ENCODE assay signal across 13 cellular contexts in genomic region chr1:181140398-181140797, GRCh38. TPM values are rescaled to one million over a fixed set of nuclear protein-coding genes. Genes with fewer than 3 reads are reported as not detected.
DNase-seq lines count a peak whose midpoint lies in the region; ATAC-seq and TF ChIP-seq lines count a peak whose summit lies in the region.
"Had no signal": no experiment of that assay in that cellular context is flagged by ENCODE, and none has a peak within 500 bp of the region (broad histone marks: within the 10 kb centered on the region; RNA-seq: fewer than 3 reads in every experiment).

No MANE protein-coding gene starts in this region.

- TF ChIP-seq POLR2A in sigmoid colon (IDR thresholded peaks at IDR 0.05) = no peak

- DNase-seq in activated CD4-positive, CD25-positive, alpha-beta regulatory T cell treated with anti-CD3 and anti-CD28 coated beads, Interleukin-2, amount 50 U/mL, for 72 hours = no peak
- DNase-seq in activated naive CD8-positive, alpha-beta T cell treated with anti-CD3 and anti-CD28 coated beads, Interleukin-2, amount 50 U/mL, for 24 hours = no peak
- peak; percentile 10 for DNase-seq in sigmoid colon
- DNase-seq in NCI-H82 treated with DMSO at 0.1 percent for 48 hours (lab: John Stamatoyannopoulos, UW; ENCODE audit: unreplicated experiment) = no peak
- DNase-seq in GM13976 (ENCODE audit: low spot score) = no peak
- no peak for DNase-seq in epidermal melanocyte (ENCODE audit: insufficient read length, low spot score)
- DNase-seq: effector memory CD8-positive, alpha-beta T cell; heart left ventricle; Karpas-422; left ventricle myocardium superior; testis had no signal

- peak overlapping the region; percentile 46 for H3K4me3 Mint-ChIP-seq in activated naive CD8-positive, alpha-beta T cell treated with anti-CD3 and anti-CD28 coated beads, Interleukin-2, amount 50 U/mL, for 24 hours
- H3K4me3 Mint-ChIP-seq: effector memory CD8-positive, alpha-beta T cell had no signal

- peak overlapping the region; percentile 86 for H3K27ac Mint-ChIP-seq in activated naive CD8-positive, alpha-beta T cell treated with anti-CD3 and anti-CD28 coated beads, Interleukin-2, amount 50 U/mL, for 24 hours
- H3K27ac Mint-ChIP-seq: effector memory CD8-positive, alpha-beta T cell had no signal

- H3K79me2 ChIP-seq in Loucy (ENCODE audit: insufficient read depth, low read length) = no peaks in the 10 kb centered on the region

- no peaks in the 10 kb centered on the region for H3K9me3 ChIP-seq in Loucy (ENCODE audit: insufficient read depth, low read depth, low read length)
- H3K9me3 ChIP-seq in sigmoid colon = no peaks in the 10 kb centered on the region
- H3K9me3 ChIP-seq: heart left ventricle, testis had no signal

- no peaks in the 10 kb centered on the region for H3K36me3 ChIP-seq in Loucy (ENCODE audit: insufficient read depth, low read length)
- H3K36me3 ChIP-seq in sigmoid colon = no peaks in the 10 kb centered on the region
- H3K36me3 ChIP-seq: heart left ventricle had no signal

- intact Hi-C loops in sigmoid colon (cut with DNase I) = loop anchor here (5.0 to 10.0 kb wide), 5 partner anchors 33 to 626 kb away; partner anchors contain the start of gene XPR1

- peak; percentile 27 to 36 for ATAC-seq in activated CD4-positive, CD25-positive, alpha-beta regulatory T cell treated with anti-CD3 and anti-CD28 coated beads, Interleukin-2, amount 50 U/mL, for 24 hours
- peak; percentile 50 for ATAC-seq in activated naive CD8-positive, alpha-beta T cell treated with anti-CD3 and anti-CD28 coated beads, Interleukin-2, amount 50 U/mL, for 24 hours
- ATAC-seq: effector memory CD8-positive, alpha-beta T cell had no signal

- no peak overlapping the region for H3K27ac ChIP-seq in sigmoid colon
- H3K27ac ChIP-seq: testis had no signal

- H3K9ac ChIP-seq in Loucy (ENCODE audit: low read depth, low read length, poor library complexity, severe bottlenecking) = no peak overlapping the region

- no peaks in the 10 kb centered on the region for H4K20me1 ChIP-seq in Loucy (ENCODE audit: insufficient read depth, low read length, poor library complexity, severe bottlenecking)

- 75 to 82% methylated on average over 4 of the region's 4 CpGs for WGBS in sigmoid colon, 2 donors

- H3K36me3 Mint-ChIP-seq in activated naive CD8-positive, alpha-beta T cell treated with anti-CD3 and anti-CD28 coated beads, Interleukin-2, amount 50 U/mL, for 24 hours (ENCODE audit: low read depth) = no peaks in the 10 kb centered on the region

- TF ChIP-seq CTCF in Loucy (conservative IDR thresholded peaks at IDR 0.05; ENCODE audit: low read length) (no peak), sigmoid colon (IDR thresholded peaks at IDR 0.05) (no peak), GM13976 (IDR thresholded peaks at IDR 0.05; ENCODE audit: borderline replicate concordance, control extremely low read depth, extremely low read depth, insufficient read depth, missing control alignments) (no peak)

- peaks cover 69% of the 10 kb centered on the region for H3K4me1 Mint-ChIP-seq in activated naive CD8-positive, alpha-beta T cell treated with anti-CD3 and anti-CD28 coated beads, Interleukin-2, amount 50 U/mL, for 24 hours

- peaks cover 47% of the 10 kb centered on the region for H3K4me1 ChIP-seq in Loucy (ENCODE audit: insufficient read depth, low read length, poor library complexity, severe bottlenecking)
- H3K4me1 ChIP-seq in sigmoid colon = peaks cover 0 to 23% (median 20%) of the 10 kb centered on the region in 4 donors

- H3K9me3 Mint-ChIP-seq in activated naive CD8-positive, alpha-beta T cell treated with anti-CD3 and anti-CD28 coated beads, Interleukin-2, amount 50 U/mL, for 24 hours = no peaks in the 10 kb centered on the region
- H3K9me3 Mint-ChIP-seq: effector memory CD8-positive, alpha-beta T cell had no signal

- no peak for TF ChIP-seq EP300 in sigmoid colon (IDR thresholded peaks at IDR 0.05)

- no peaks in the 10 kb centered on the region for H3K27me3 ChIP-seq in Loucy (ENCODE audit: insufficient read depth, low read length, poor library complexity, severe bottlenecking)
- no peaks in the 10 kb centered on the region for H3K27me3 ChIP-seq in sigmoid colon
- H3K27me3 ChIP-seq: heart left ventricle, testis had no signal

- in situ Hi-C loops in GM13976 (cut with MboI; ENCODE audit: low sequenced_read_pairs, unreplicated experiment) = loop anchor here (5.0 to 10.0 kb wide), 2 partner anchors 106 to 258 kb away; partner anchors contain the start of gene MR1

- H3K9me2 ChIP-seq in Loucy (replicated peaks; ENCODE audit: low read depth, low read length) = no peaks in the 10 kb centered on the region

- H3F3A ChIP-seq in Loucy (ENCODE audit: low read depth) = no peaks in the 10 kb centered on the region

- peak overlapping the region; percentile 60 for H3K4me2 ChIP-seq in Loucy (ENCODE audit: low read depth, low read length, poor library complexity, severe bottlenecking)

- H3K4me3 ChIP-seq in Loucy (ENCODE audit: low read length, poor library complexity, severe bottlenecking) (no peak overlapping the region), sigmoid colon (no peak overlapping the region)
- H3K4me3 ChIP-seq: heart left ventricle, testis had no signal

- no peaks in the 10 kb centered on the region for H3K27me3 Mint-ChIP-seq in activated naive CD8-positive, alpha-beta T cell treated with anti-CD3 and anti-CD28 coated beads, Interleukin-2, amount 50 U/mL, for 24 hours

- H2AFZ ChIP-seq in Loucy (ENCODE audit: low read length) = no peak overlapping the region

RNA-seq across cellular contexts. Expression of gene IER5, which starts 51.9 kb away (rescaled TPM):
- total RNA-seq in sigmoid colon = 10 to 100 TPM in 1 of 4 donors, 1 to 10 TPM in 3; 7.7 to 11.5 (median 8.5) TPM
- polyA plus RNA-seq in sigmoid colon = 10 to 100 TPM in 2 of 3 donors, 1 to 10 TPM in 1; 9.6 to 11.7 (median 10.9) TPM
